ENCODE assay signal across 8 cellular contexts in the genomic region with DNA sequence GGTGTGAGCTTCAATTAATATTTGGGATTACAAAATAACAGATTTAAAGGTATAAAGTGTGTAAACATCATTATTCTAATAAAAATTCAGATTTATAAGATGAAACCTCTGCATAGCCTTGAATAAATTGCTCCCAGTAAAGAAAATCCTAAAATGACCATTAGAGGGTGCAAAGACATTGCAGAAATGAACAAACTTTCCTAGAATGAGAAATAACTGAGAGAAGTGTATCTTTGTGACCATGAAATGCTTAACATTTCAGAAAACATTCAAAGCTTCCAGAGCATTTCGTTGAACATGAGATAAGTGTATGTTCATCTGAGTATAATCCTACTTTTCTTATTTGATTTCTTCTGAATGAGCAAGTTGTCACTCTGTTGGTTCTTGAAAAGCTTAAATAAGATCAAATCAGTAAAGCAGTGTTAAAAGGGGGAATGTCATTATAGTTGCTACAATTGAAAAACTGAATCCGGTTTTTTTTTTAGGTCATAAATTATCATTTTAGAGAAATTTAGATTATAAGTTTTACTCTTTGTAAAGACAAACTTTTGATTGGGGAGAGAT. TPM values are rescaled to one million over a fixed set of nuclear protein-coding genes. Genes with fewer than 3 reads are reported as not detected.
DNase-seq lines count a peak whose midpoint lies in the region; ATAC-seq and TF ChIP-seq lines count a peak whose summit lies in the region.

No MANE protein-coding gene starts in this region.

- in situ Hi-C loops in ACHN (cut with HindIII; ENCODE audit: low pct_ligation_motif_present, low pct_unique_long_range_greater_than_20kb, low sequenced_read_pairs), result no loop called here

- H3K4me3 Mint-ChIP-seq in WTC11 (no peak overlapping the region), immature natural killer cell (no peak overlapping the region)

- H3K9me3 Mint-ChIP-seq in WTC11, result no peaks in the 10 kb centered on the region
- no peaks in the 10 kb centered on the region for H3K9me3 Mint-ChIP-seq in immature natural killer cell

- H3K36me3 Mint-ChIP-seq in WTC11 (no peaks in the 10 kb centered on the region), immature natural killer cell (no peaks in the 10 kb centered on the region)

- intact Hi-C loops in cardiac septum (cut with DNase I), result no loop called here

- CTCF ChIA-PET in WTC11 (lab: Charles Lee), result interaction anchor here (0.6 to 1.7 kb wide), 10 partner anchors 10 to 933 kb away, joined by 3 to 6 read pairs (median 4); no protein-coding TSS in a partner anchor

- peak; percentile 56 for TF ChIP-seq CTCF in fibroblast of the aortic adventitia (IDR thresholded peaks at IDR 0.05; ENCODE audit: insufficient read depth, low read length)
- no peak for TF ChIP-seq CTCF in WTC11 (IDR thresholded peaks at IDR 0.05)

- DNase-seq in ACHN (peak; percentile 38), HT1080 (ENCODE audit: low read depth) (peak; percentile 13), OCI-M1 (lab: John Stamatoyannopoulos, UW) (peak; percentile 78), fibroblast of the aortic adventitia (ENCODE audit: low read depth) (peak; percentile 50), WTC11 (ENCODE audit: low spot score) (no peak), immature natural killer cell (no peak), cardiac septum (ENCODE audit: low spot score) (no peak)
- DNase-seq in activated CD4-positive, alpha-beta T cell treated with anti-CD3 and anti-CD28 coated beads for 48 hours, result no peak

- H3K4me3 ChIP-seq in fibroblast of the aortic adventitia (ENCODE audit: low read depth, low read length), result no peak overlapping the region

- H3K27ac Mint-ChIP-seq in WTC11, result no peak overlapping the region
- H3K27ac Mint-ChIP-seq in immature natural killer cell, result no peak overlapping the region

- no peak for ATAC-seq in WTC11

- POLR2A ChIA-PET in WTC11 (lab: Charles Lee), result no interaction called here

- H3K4me1 Mint-ChIP-seq in WTC11, result no peaks in the 10 kb centered on the region
- H3K4me1 Mint-ChIP-seq in immature natural killer cell, result no peaks in the 10 kb centered on the region

- H3K27me3 Mint-ChIP-seq in WTC11 (ENCODE audit: low read depth) (no peaks in the 10 kb centered on the region), immature natural killer cell (ENCODE audit: low read depth in 3 of 3) (no peaks in the 10 kb centered on the region)

TF ChIP-seq in WTC11, 78 proteins besides CTCF, POLR2A, EP300 and RAD21:
- no peak for TF ChIP-seq FOXP4 (CRISPR knock-in tag; IDR thresholded peaks at IDR 0.05)

RNA-seq across cellular contexts. Expression of gene NUDT12, which starts 24.7 kb away (rescaled TPM):
- total RNA-seq in HT1080 (2014; rRNA removed; shearing (Covaris generic)), result 12.8 and 15.0 TPM in 2 replicates
- 14.3 and 17.0 TPM in 2 replicates for polyA plus RNA-seq in HT1080 (2015; cell fraction: cytosol; rRNA removed)
- polyA plus RNA-seq in HT1080 (2015; cell fraction: nucleus; rRNA removed), result 59.0 and 70.1 TPM in 2 replicates
- total RNA-seq in fibroblast of the aortic adventitia (ENCODE audit: low replicate concordance) (10.7 and 16.8 TPM in 2 replicates), WTC11 (2021) (14.9 to 16.0 TPM (median 15.3 TPM) in 3 replicates), cardiac septum (11.4 TPM)
- under 1 TPM in 2 of 3 donors, not detected in 1; 0.17 to 0.54 TPM for polyA plus RNA-seq in immature natural killer cell

Comparison
In these comparisons a context has a peak if more than half of its experiments do, and no peak if none do; other contexts are left out.
1. DNase-seq: peak in ACHN (single experiment), HT1080 (single experiment), OCI-M1 (single experiment) and fibroblast of the aortic adventitia (single experiment); none in WTC11 (single experiment), immature natural killer cell (0 of 3), activated CD4-positive, alpha-beta T cell treated with anti-CD3 and anti-CD28 coated beads for 48 hours (single experiment) and cardiac septum (single experiment).